30 cellular contexts compared by ENCODE assay signal in genomic region chr15:71709808-71710418, GRCh38.
DNase-seq lines count a peak whose midpoint lies in the region; ATAC-seq and TF ChIP-seq lines count a peak whose summit lies in the region.
"Had no signal": no experiment of that assay in that cellular context is flagged by ENCODE, and none has a peak within 500 bp of the region (broad histone marks: within the 10 kb centered on the region; RNA-seq: fewer than 3 reads in every experiment).

No MANE protein-coding gene starts in this region.

- ATAC-seq in lower lobe of right lung: peak; percentile 18 to 46
- ATAC-seq in CD8-positive, alpha-beta T cell: no peak
- ATAC-seq: activated CD8-positive, alpha-beta memory T cell treated with anti-CD3 and anti-CD28 coated beads, Interleukin-2, amount 10 ng/mL, durations not matched to agents 7 days and 5 days; activated T-cell treated with anti-CD3 and anti-CD28 coated beads, Interleukin-2, amount 50 U/mL, for 72 hours; body of pancreas; GM12878; natural killer cell; psoas muscle; stimulated activated effector memory CD8-positive, alpha-beta T cell treated with anti-CD3 and anti-CD28 coated beads, Interleukin-12 subunit alpha, Interleukin-12 subunit beta, amount 100 ng/mL, for 72 hours had no signal

- no peaks in the 10 kb centered on the region for H3K36me3 ChIP-seq in lower lobe of right lung
- H3K36me3 ChIP-seq in CD8-positive, alpha-beta T cell (ENCODE audit: insufficient read depth, low read length): no peaks in the 10 kb centered on the region

- POLR2A ChIA-PET in CD8-positive, alpha-beta T cell (lab: Charles Lee): interaction anchor here (0.6 kb wide), 1 partner anchor 15 kb away, joined by 3 read pairs; no protein-coding TSS in a partner anchor

- H3K9me3 Mint-ChIP-seq in CD8-positive, alpha-beta T cell: no peaks in the 10 kb centered on the region
- no peaks in the 10 kb centered on the region for H3K9me3 Mint-ChIP-seq in activated CD4-positive, alpha-beta T cell treated with anti-CD3 and anti-CD28 coated beads, Interleukin-2, amount 10 ng/mL, durations not matched to agents 24 days and 14 days
- no peaks in the 10 kb centered on the region for H3K9me3 Mint-ChIP-seq in activated T-helper 1 cell treated with anti-CD3 and anti-CD28 coated beads, Interleukin-12 subunit alpha, Interleukin-12 subunit beta, Interleukin-2, Interleukin-4 antibody, amounts not matched to agents 30 ng/mL and 10 ng/mL and 1 ng/mL, durations not matched to agents 14 hours and 24 hours and 36 hours
- H3K9me3 Mint-ChIP-seq: activated B cell treated with CpG ODN at 0.5 μM for 24 hours; activated T-cell treated with anti-CD3 and anti-CD28 coated beads, Interleukin-2, amount 50 U/mL, for 72 hours; CD4-positive, alpha-beta T cell; HFFc6; natural killer cell; stimulated activated effector memory CD8-positive, alpha-beta T cell treated with anti-CD3 and anti-CD28 coated beads, Interleukin-12 subunit alpha, Interleukin-12 subunit beta, amount 100 ng/mL, for 72 hours had no signal

- H3K4me1 Mint-ChIP-seq in CD8-positive, alpha-beta T cell (ENCODE audit: low read depth): no peaks in the 10 kb centered on the region
- H3K4me1 Mint-ChIP-seq in activated CD4-positive, alpha-beta T cell treated with anti-CD3 and anti-CD28 coated beads, Interleukin-2, amount 10 ng/mL, durations not matched to agents 24 days and 14 days: peaks cover 3% of the 10 kb centered on the region
- no peaks in the 10 kb centered on the region for H3K4me1 Mint-ChIP-seq in activated T-helper 1 cell treated with anti-CD3 and anti-CD28 coated beads, Interleukin-12 subunit alpha, Interleukin-12 subunit beta, Interleukin-2, Interleukin-4 antibody, amounts not matched to agents 30 ng/mL and 10 ng/mL and 1 ng/mL, durations not matched to agents 14 hours and 24 hours and 36 hours (ENCODE audit: low read depth)
- H3K4me1 Mint-ChIP-seq: activated B cell treated with CpG ODN at 0.5 μM for 24 hours; stimulated activated effector memory CD8-positive, alpha-beta T cell treated with anti-CD3 and anti-CD28 coated beads, Interleukin-12 subunit alpha, Interleukin-12 subunit beta, amount 100 ng/mL, for 72 hours had no signal

- intact Hi-C loops in lower lobe of right lung (cut with DNase I): no loop called here
- intact Hi-C loops in CD8-positive, alpha-beta T cell (cut with DNase I, micrococcal nuclease): no loop called here
- intact Hi-C loops in activated CD4-positive, alpha-beta T cell treated with anti-CD3 and anti-CD28 coated beads, Interleukin-2, amount 10 ng/mL, durations not matched to agents 24 days and 14 days (cut with micrococcal nuclease): no loop called here
- intact Hi-C loops in activated T-helper 1 cell treated with anti-CD3 and anti-CD28 coated beads, Interleukin-12 subunit alpha, Interleukin-12 subunit beta, Interleukin-2, Interleukin-4 antibody, amounts not matched to agents 30 ng/mL and 10 ng/mL and 1 ng/mL, durations not matched to agents 14 hours and 24 hours and 36 hours (cut with micrococcal nuclease): no loop called here

- H3K27me3 ChIP-seq in lower lobe of right lung (ENCODE audit: low read depth): no peaks in the 10 kb centered on the region
- H3K27me3 ChIP-seq in CD8-positive, alpha-beta T cell (ENCODE audit: insufficient read depth, low read length): no peaks in the 10 kb centered on the region
- H3K27me3 ChIP-seq: body of pancreas had no signal

- H3K36me3 Mint-ChIP-seq in CD8-positive, alpha-beta T cell: no peaks in the 10 kb centered on the region
- no peaks in the 10 kb centered on the region for H3K36me3 Mint-ChIP-seq in activated CD4-positive, alpha-beta T cell treated with anti-CD3 and anti-CD28 coated beads, Interleukin-2, amount 10 ng/mL, durations not matched to agents 24 days and 14 days (ENCODE audit: low read depth)
- H3K36me3 Mint-ChIP-seq in activated T-helper 1 cell treated with anti-CD3 and anti-CD28 coated beads, Interleukin-12 subunit alpha, Interleukin-12 subunit beta, Interleukin-2, Interleukin-4 antibody, amounts not matched to agents 30 ng/mL and 10 ng/mL and 1 ng/mL, durations not matched to agents 14 hours and 24 hours and 36 hours (ENCODE audit: low read depth): no peaks in the 10 kb centered on the region
- H3K36me3 Mint-ChIP-seq: activated CD8-positive, alpha-beta memory T cell treated with anti-CD3 and anti-CD28 coated beads, Interleukin-2, amount 10 ng/mL, durations not matched to agents 7 days and 5 days; natural killer cell; stimulated activated effector memory CD8-positive, alpha-beta T cell treated with anti-CD3 and anti-CD28 coated beads, Interleukin-12 subunit alpha, Interleukin-12 subunit beta, amount 100 ng/mL, for 72 hours had no signal

- no peak overlapping the region for H3K4me3 ChIP-seq in lower lobe of right lung
- H3K4me3 ChIP-seq in CD8-positive, alpha-beta T cell (ENCODE audit: low read depth, low read length): no peak overlapping the region
- H3K4me3 ChIP-seq: body of pancreas, GM12878, lung, mucosa of descending colon, psoas muscle had no signal

- CTCF ChIA-PET in CD8-positive, alpha-beta T cell (lab: Charles Lee): no interaction called here

- no peaks in the 10 kb centered on the region for H3K9me3 ChIP-seq in lower lobe of right lung
- H3K9me3 ChIP-seq in CD8-positive, alpha-beta T cell (ENCODE audit: low read length): no peaks in the 10 kb centered on the region
- H3K9me3 ChIP-seq: body of pancreas, mucosa of descending colon, psoas muscle had no signal

- DNase-seq in A172 (ENCODE audit: low spot score) (peak; percentile 48), RPMI7951 (ENCODE audit: low read depth) (peak; percentile 50), glomerular visceral epithelial cell (ENCODE audit: extremely low spot score) (peak; percentile 56), lower lobe of right lung (no peak), NCI-H2227 treated with DMSO at 0.1 percent for 48 hours (lab: John Stamatoyannopoulos, UW) (no peak)
- DNase-seq in CD8-positive, alpha-beta T cell: no peak
- no peak for DNase-seq in activated CD4-positive, alpha-beta T cell treated with anti-CD3 and anti-CD28 coated beads, Interleukin-2, amount 10 ng/mL, durations not matched to agents 24 days and 14 days
- no peak for DNase-seq in activated T-helper 1 cell treated with anti-CD3 and anti-CD28 coated beads, Interleukin-12 subunit alpha, Interleukin-12 subunit beta, Interleukin-2, Interleukin-4 antibody, amounts not matched to agents 30 ng/mL and 10 ng/mL and 1 ng/mL, durations not matched to agents 14 hours and 24 hours and 36 hours (ENCODE audit: low spot score)
- DNase-seq: activated B cell treated with CpG ODN at 0.5 μM for 24 hours; activated CD8-positive, alpha-beta memory T cell treated with anti-CD3 and anti-CD28 coated beads, Interleukin-2, amount 10 ng/mL, durations not matched to agents 7 days and 5 days; activated naive CD4-positive, alpha-beta T cell treated with Interleukin-2 at 50 U/mL for 16 hours; activated T-cell treated with anti-CD3 and anti-CD28 coated beads, Interleukin-2, amount 50 U/mL, for 72 hours; AML-193; body of pancreas; CD4-positive, alpha-beta T cell; cerebellar nuclear complex; dermis blood vessel endothelial cell; EL; HFFc6; hypothalamus; mucosa of descending colon; natural killer cell; NCI-H82; occipital lobe; psoas muscle; T-helper 1 cell had no signal

- no peak overlapping the region for H3K27ac Mint-ChIP-seq in CD8-positive, alpha-beta T cell
- no peak overlapping the region for H3K27ac Mint-ChIP-seq in activated CD4-positive, alpha-beta T cell treated with anti-CD3 and anti-CD28 coated beads, Interleukin-2, amount 10 ng/mL, durations not matched to agents 24 days and 14 days
- no peak overlapping the region for H3K27ac Mint-ChIP-seq in activated T-helper 1 cell treated with anti-CD3 and anti-CD28 coated beads, Interleukin-12 subunit alpha, Interleukin-12 subunit beta, Interleukin-2, Interleukin-4 antibody, amounts not matched to agents 30 ng/mL and 10 ng/mL and 1 ng/mL, durations not matched to agents 14 hours and 24 hours and 36 hours
- H3K27ac Mint-ChIP-seq: activated B cell treated with CpG ODN at 0.5 μM for 24 hours; activated CD8-positive, alpha-beta memory T cell treated with anti-CD3 and anti-CD28 coated beads, Interleukin-2, amount 10 ng/mL, durations not matched to agents 7 days and 5 days; activated T-cell treated with anti-CD3 and anti-CD28 coated beads, Interleukin-2, amount 50 U/mL, for 72 hours; CD4-positive, alpha-beta T cell; HFFc6; natural killer cell; stimulated activated effector memory CD8-positive, alpha-beta T cell treated with anti-CD3 and anti-CD28 coated beads, Interleukin-12 subunit alpha, Interleukin-12 subunit beta, amount 100 ng/mL, for 72 hours; type B pancreatic cell had no signal

- peak overlapping the region; percentile 0 for H3K27ac ChIP-seq in lower lobe of right lung
- H3K27ac ChIP-seq in CD8-positive, alpha-beta T cell (ENCODE audit: low read depth, low read length): no peak overlapping the region
- H3K27ac ChIP-seq: body of pancreas, psoas muscle had no signal

- no peak for TF ChIP-seq CTCF in lower lobe of right lung (IDR thresholded peaks at IDR 0.05)
- no peak for TF ChIP-seq CTCF in CD8-positive, alpha-beta T cell (IDR thresholded peaks at IDR 0.05)

- H3K4me1 ChIP-seq in lower lobe of right lung: peaks cover 11% of the 10 kb centered on the region
- no peaks in the 10 kb centered on the region for H3K4me1 ChIP-seq in CD8-positive, alpha-beta T cell (ENCODE audit: insufficient read depth, low read length)
- H3K4me1 ChIP-seq: psoas muscle had no signal

- H3K27me3 Mint-ChIP-seq in CD8-positive, alpha-beta T cell (ENCODE audit: low read depth): peaks cover 29% of the 10 kb centered on the region
- peaks cover 14% of the 10 kb centered on the region for H3K27me3 Mint-ChIP-seq in activated CD4-positive, alpha-beta T cell treated with anti-CD3 and anti-CD28 coated beads, Interleukin-2, amount 10 ng/mL, durations not matched to agents 24 days and 14 days
- H3K27me3 Mint-ChIP-seq in activated T-helper 1 cell treated with anti-CD3 and anti-CD28 coated beads, Interleukin-12 subunit alpha, Interleukin-12 subunit beta, Interleukin-2, Interleukin-4 antibody, amounts not matched to agents 30 ng/mL and 10 ng/mL and 1 ng/mL, durations not matched to agents 14 hours and 24 hours and 36 hours (ENCODE audit: insufficient read depth): peaks cover 11% of the 10 kb centered on the region

- no peak overlapping the region for H3K4me3 Mint-ChIP-seq in CD8-positive, alpha-beta T cell
- H3K4me3 Mint-ChIP-seq in activated CD4-positive, alpha-beta T cell treated with anti-CD3 and anti-CD28 coated beads, Interleukin-2, amount 10 ng/mL, durations not matched to agents 24 days and 14 days: no peak overlapping the region
- no peak overlapping the region for H3K4me3 Mint-ChIP-seq in activated T-helper 1 cell treated with anti-CD3 and anti-CD28 coated beads, Interleukin-12 subunit alpha, Interleukin-12 subunit beta, Interleukin-2, Interleukin-4 antibody, amounts not matched to agents 30 ng/mL and 10 ng/mL and 1 ng/mL, durations not matched to agents 14 hours and 24 hours and 36 hours
- H3K4me3 Mint-ChIP-seq: activated B cell treated with CpG ODN at 0.5 μM for 24 hours; activated CD8-positive, alpha-beta memory T cell treated with anti-CD3 and anti-CD28 coated beads, Interleukin-2, amount 10 ng/mL, durations not matched to agents 7 days and 5 days; activated T-cell treated with anti-CD3 and anti-CD28 coated beads, Interleukin-2, amount 50 U/mL, for 72 hours; CD4-positive, alpha-beta T cell; HFFc6; natural killer cell; stimulated activated effector memory CD8-positive, alpha-beta T cell treated with anti-CD3 and anti-CD28 coated beads, Interleukin-12 subunit alpha, Interleukin-12 subunit beta, amount 100 ng/mL, for 72 hours; type B pancreatic cell had no signal

Comparison
In these comparisons a context has a peak if more than half of its experiments do, and no peak if none do; other contexts are left out.
1. DNase-seq: peak in A172 (single experiment), RPMI7951 (single experiment) and glomerular visceral epithelial cell (single experiment); none in lower lobe of right lung (single experiment), CD8-positive, alpha-beta T cell (0 of 7), activated CD4-positive, alpha-beta T cell treated with anti-CD3 and anti-CD28 coated beads, Interleukin-2, amount 10 ng/mL, durations not matched to agents 24 days and 14 days (single experiment), NCI-H2227 treated with DMSO at 0.1 percent for 48 hours (single experiment) and activated T-helper 1 cell treated with anti-CD3 and anti-CD28 coated beads, Interleukin-12 subunit alpha, Interleukin-12 subunit beta, Interleukin-2, Interleukin-4 antibody, amounts not matched to agents 30 ng/mL and 10 ng/mL and 1 ng/mL, durations not matched to agents 14 hours and 24 hours and 36 hours (single experiment).